In genomic region chr19:11560404-11560988, GRCh38 we compare ENCODE assay signal across 1 cellular context.
TF ChIP-seq lines count a peak whose summit lies in the region.

No MANE protein-coding gene starts in this region.

TF ChIP-seq in HepG2, 621 proteins besides CTCF, POLR2A, EP300 and RAD21:
- TF ChIP-seq ZNF577 (CRISPR knock-in tag; IDR thresholded peaks at IDR 0.05; ENCODE audit: borderline replicate concordance, low read depth): no peak
- no peak for TF ChIP-seq CREB1 (IDR thresholded peaks at IDR 0.05)
- TF ChIP-seq CREB1 (CRISPR knock-in tag; IDR thresholded peaks at IDR 0.05): 0 out of 2 replicates have a peak, but pooled peaks have one; percentile 21
- no peak for TF ChIP-seq SKIL (CRISPR knock-in tag; IDR thresholded peaks at IDR 0.05; ENCODE audit: borderline replicate concordance)
- no peak for TF ChIP-seq ZEB1 (IDR thresholded peaks at IDR 0.05; ENCODE audit: insufficient replicate concordance, low read depth)
- no peak for TF ChIP-seq RBM39 (IDR thresholded peaks at IDR 0.05; ENCODE audit: low read depth, low read length, poor library complexity, severe bottlenecking)
- no peak for TF ChIP-seq KLF11 (CRISPR knock-in tag; IDR thresholded peaks at IDR 0.05)
- no peak for TF ChIP-seq SIX4 (CRISPR knock-in tag; IDR thresholded peaks at IDR 0.05)
- TF ChIP-seq HDAC6 (IDR thresholded peaks at IDR 0.05; ENCODE audit: low read depth, low read length): no peak
- TF ChIP-seq PITX1 (CRISPR knock-in tag; IDR thresholded peaks at IDR 0.05): no peak
- TF ChIP-seq HMGXB4 (CRISPR knock-in tag; IDR thresholded peaks at IDR 0.05; ENCODE audit: borderline replicate concordance in 1 of 2, low read depth in 1 of 2): 0 out of 4 replicates have a peak, but pooled peaks of 1 of the 2 experiments have one; percentile 30
- no peak for TF ChIP-seq RELA (CRISPR knock-in tag; IDR thresholded peaks at IDR 0.05)
- no peak for TF ChIP-seq ZHX2 (IDR thresholded peaks at IDR 0.05; ENCODE audit: low read depth)
- no peak for TF ChIP-seq ZHX2 (CRISPR knock-in tag; IDR thresholded peaks at IDR 0.05; ENCODE audit: borderline replicate concordance)
- TF ChIP-seq ZNF121 (CRISPR knock-in tag; IDR thresholded peaks at IDR 0.05): peak; percentile 49
- TF ChIP-seq ETV6 (CRISPR knock-in tag; conservative IDR thresholded peaks at IDR 0.05): no peak
- no peak for TF ChIP-seq ZNF788 (CRISPR knock-in tag; IDR thresholded peaks at IDR 0.05; ENCODE audit: borderline replicate concordance)
- TF ChIP-seq ARHGAP35 (CRISPR knock-in tag; IDR thresholded peaks at IDR 0.05; ENCODE audit: borderline replicate concordance): no peak
- 0 out of 2 replicates have a peak, but pooled peaks have one; percentile 16 for TF ChIP-seq MEF2D (CRISPR knock-in tag; IDR thresholded peaks at IDR 0.05)
- peak; percentile 54; the same call in 1 of the 2 replicates for TF ChIP-seq SMC3 (IDR thresholded peaks at IDR 0.05; ENCODE audit: low read length)
- peak; percentile 46; the same call in 1 of the 2 replicates for TF ChIP-seq ARID3A (IDR thresholded peaks at IDR 0.05; ENCODE audit: low read depth, low read length)
- peak; percentile 67 for TF ChIP-seq STAG1 (CRISPR knock-in tag; IDR thresholded peaks at IDR 0.05)
- no peak for TF ChIP-seq ZNF235 (CRISPR knock-in tag; IDR thresholded peaks at IDR 0.05; ENCODE audit: borderline replicate concordance)
- no peak for TF ChIP-seq TCF12 (IDR thresholded peaks at IDR 0.05)
- TF ChIP-seq TCF12 (CRISPR knock-in tag; IDR thresholded peaks at IDR 0.05): no peak
- TF ChIP-seq LBX2 (CRISPR knock-in tag; IDR thresholded peaks at IDR 0.05; ENCODE audit: borderline replicate concordance): no peak
- TF ChIP-seq NR2F1 (CRISPR knock-in tag; IDR thresholded peaks at IDR 0.05): no peak
- no peak for TF ChIP-seq BCL6 (CRISPR knock-in tag; IDR thresholded peaks at IDR 0.05)
